ENCODE assay signal across 8 cellular contexts in the genomic region with DNA sequence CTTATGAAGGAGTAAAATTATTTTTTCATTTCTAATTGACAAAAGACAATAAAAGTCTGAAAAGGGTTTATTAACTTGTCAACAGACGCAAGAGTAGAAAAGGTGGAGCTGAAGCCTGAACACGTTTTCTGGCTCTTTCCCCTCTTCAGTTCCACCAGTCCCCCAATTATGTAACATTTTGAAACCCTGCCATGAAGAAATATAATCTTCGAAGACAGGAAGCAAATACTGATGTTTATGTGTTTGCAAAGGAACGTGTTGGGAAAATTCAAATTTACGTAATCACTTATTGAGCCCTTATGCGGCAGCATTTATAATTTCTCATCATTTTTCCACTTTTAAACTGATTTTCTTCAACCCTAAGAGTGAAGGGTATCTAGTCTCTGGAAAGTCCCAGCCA. TPM values are rescaled to one million over a fixed set of nuclear protein-coding genes. Genes with fewer than 3 reads are reported as not detected.
DNase-seq lines count a peak whose midpoint lies in the region; FAIRE-seq and TF ChIP-seq lines count a peak whose summit lies in the region.

No MANE protein-coding gene starts in this region.

- H3K27ac ChIP-seq in HUES64 (ENCODE audit: low read depth, low read length) (no peak overlapping the region), mucosa of rectum (ENCODE audit: low read depth in 2 of 2, low read length in 2 of 2) (peak overlapping the region; percentile 90 to 94)

- H3K4me1 ChIP-seq in HUES64 (ENCODE audit: insufficient read depth, low read length) (peaks cover 4% of the 10 kb centered on the region; the same call in 1 of the 2 replicates), mucosa of rectum (ENCODE audit: control insufficient read depth in 2 of 2, insufficient read depth in 2 of 2, low read length in 2 of 2) (peaks cover 3 to 15% of the 10 kb centered on the region in 2 donors)

- H3K9ac ChIP-seq in HUES64 (ENCODE audit: low read depth, low read length) (peak overlapping the region; percentile 88), mucosa of rectum (ENCODE audit: low read depth in 1 of 2, low read length in 2 of 2) (peak overlapping the region; percentile 90 to 96)

- WGBS in HUES64, result 75% methylated on average over 5 of the region's 6 CpGs

- TF ChIP-seq CTCF in AG09309 (IDR thresholded peaks at IDR 0.05; ENCODE audit: control insufficient read depth, insufficient read depth, low read depth, low read length, missing control alignments) (no peak), bronchial epithelial cell (IDR thresholded peaks at IDR 0.05; ENCODE audit: insufficient read depth, low read length, severe bottlenecking) (no peak)

- FAIRE-seq in bronchial epithelial cell (lab: Jason Lieb, UNC), result no peak

- H3K9me3 ChIP-seq in HUES64 (ENCODE audit: insufficient read depth, low read depth, low read length) (no peaks in the 10 kb centered on the region), mucosa of rectum (ENCODE audit: control insufficient read depth in 2 of 2, low read length in 2 of 2) (no peaks in the 10 kb centered on the region)

- H3K36me3 ChIP-seq in HUES64 (ENCODE audit: insufficient read depth, low read length) (peaks cover 12% of the 10 kb centered on the region), bronchial epithelial cell (ENCODE audit: control insufficient read depth, insufficient read depth, low read length) (peaks cover 7% of the 10 kb centered on the region), mucosa of rectum (ENCODE audit: control insufficient read depth in 2 of 2, insufficient read depth in 2 of 2, low read length in 2 of 2) (peaks cover 6 to 9% of the 10 kb centered on the region in 2 donors)

- DNase-seq in AG09309 (ENCODE audit: low read depth), result no peak
- peak; percentile 33 for DNase-seq in bronchial epithelial cell (ENCODE audit: low read depth)
- DNase-seq in mucosa of gallbladder (ENCODE audit: low spot score), result no peak
- no peak for DNase-seq in cerebellum (ENCODE audit: low spot score)
- DNase-seq in NCI-H2029 treated with DMSO at 0.1 percent for 48 hours (lab: John Stamatoyannopoulos, UW), result no peak
- no peak for DNase-seq in SK-N-DZ (ENCODE audit: low spot score)

- peak overlapping the region; percentile 69 for H3K4me3 ChIP-seq in AG09309 (ENCODE audit: control insufficient read depth, low read depth, low read length)
- peak overlapping the region; percentile 91 for H3K4me3 ChIP-seq in HUES64 (ENCODE audit: low read length)
- peak overlapping the region; percentile 60 for H3K4me3 ChIP-seq in bronchial epithelial cell (ENCODE audit: low read depth, low read length)
- H3K4me3 ChIP-seq in mucosa of rectum (ENCODE audit: low read length in 2 of 2), result peak overlapping the region; percentile 91 to 95

- H3K27me3 ChIP-seq in HUES64 (ENCODE audit: insufficient read depth, low read length) (no peaks in the 10 kb centered on the region), bronchial epithelial cell (ENCODE audit: control insufficient read depth, insufficient read depth, low read length) (no peaks in the 10 kb centered on the region), mucosa of rectum (ENCODE audit: control insufficient read depth in 2 of 2, insufficient read depth in 2 of 2, low read length in 2 of 2) (no peaks in the 10 kb centered on the region)

RNA-seq across cellular contexts. Expression of gene AP3S2, which starts 0.8 kb away (rescaled TPM):
- polyA plus RNA-seq in HUES64 (2013, experiment 1 of 2), result 37.0 TPM
- polyA plus RNA-seq in HUES64 (2013, experiment 2 of 2), result 36.6 TPM
- total RNA-seq in bronchial epithelial cell (50.6 and 51.3 TPM in 2 replicates), mucosa of gallbladder (24.9 TPM), cerebellum (45.7 TPM)
- polyA plus RNA-seq in SK-N-DZ (2014; cell fraction: cytosol; rRNA removed), result 55.2 and 81.1 TPM in 2 replicates
- polyA plus RNA-seq in SK-N-DZ (2014; cell fraction: nucleus; rRNA removed), result 18.2 and 23.1 TPM in 2 replicates

RNA-seq across cellular contexts. Expression of gene ARPIN, which starts 19.7 kb away (rescaled TPM):
- polyA plus RNA-seq in HUES64 (2013, experiment 1 of 2), result 2.9 TPM
- 4.2 TPM for polyA plus RNA-seq in HUES64 (2013, experiment 2 of 2)
- total RNA-seq in bronchial epithelial cell (4.5 and 12.9 TPM in 2 replicates), mucosa of gallbladder (23.3 TPM), cerebellum (16.3 TPM)
- 8.6 and 9.7 TPM in 2 replicates for polyA plus RNA-seq in SK-N-DZ (2014; cell fraction: cytosol; rRNA removed)
- 8.1 and 8.5 TPM in 2 replicates for polyA plus RNA-seq in SK-N-DZ (2014; cell fraction: nucleus; rRNA removed)
